Comparison of ENCODE assay signal across 10 cellular contexts in genomic region chr19:17751103-17751911, GRCh38. TPM values are rescaled to one million over a fixed set of nuclear protein-coding genes. Genes with fewer than 3 reads are reported as not detected.
DNase-seq lines count a peak whose midpoint lies in the region; ATAC-seq and TF ChIP-seq lines count a peak whose summit lies in the region.
"Had no signal": no experiment of that assay in that cellular context is flagged by ENCODE, and none has a peak within 500 bp of the region (broad histone marks: within the 10 kb centered on the region; RNA-seq: fewer than 3 reads in every experiment).

Gene FCHO1 (plus strand): TSS chr19:17751477. CDS start chr19:17755165, 3,688 bp downstream.

- H3K4me2 ChIP-seq in OCI-LY1 (ENCODE audit: low read length), result peak within 1 kb of the TSS; percentile 96

- no peaks in the 10 kb centered on the region for H3K9me2 ChIP-seq in OCI-LY1 (ENCODE audit: low read depth, low read length)

- no peaks in the 10 kb centered on the region for H3K27me3 Mint-ChIP-seq in activated T-cell treated with anti-CD3 and anti-CD28 coated beads, Interleukin-2, amount 50 U/mL, for 72 hours (ENCODE audit: low read depth)
- peaks cover 6% of the 10 kb centered on the region for H3K27me3 Mint-ChIP-seq in type B pancreatic cell

- H3K36me3 ChIP-seq in OCI-LY1 (ENCODE audit: insufficient read depth, low read length), result peaks cover 11% of the 10 kb centered on the region; the same call in 1 of the 2 replicates

- H3K4me3 Mint-ChIP-seq in activated T-cell treated with anti-CD3 and anti-CD28 coated beads, Interleukin-2, amount 50 U/mL, for 72 hours, result peak within 1 kb of the TSS; percentile 97 to 99
- H3K4me3 Mint-ChIP-seq in type B pancreatic cell, result no peak within 1 kb of the TSS

- H3K27ac Mint-ChIP-seq in activated T-cell treated with anti-CD3 and anti-CD28 coated beads, Interleukin-2, amount 50 U/mL, for 72 hours, result peak within 1 kb of the TSS; percentile 98
- no peak within 1 kb of the TSS for H3K27ac Mint-ChIP-seq in type B pancreatic cell

- peaks cover 3 to 9% of the 10 kb centered on the region in 2 donors for H3K36me3 Mint-ChIP-seq in activated T-cell treated with anti-CD3 and anti-CD28 coated beads, Interleukin-2, amount 50 U/mL, for 72 hours (ENCODE audit: insufficient read depth in 2 of 2)
- no peaks in the 10 kb centered on the region for H3K36me3 Mint-ChIP-seq in type B pancreatic cell

- DNase-seq in activated T-cell treated with anti-CD3 and anti-CD28 coated beads, Interleukin-2, amount 50 U/mL, for 72 hours, result peak; percentile 88 to 92
- peak; percentile 78 to 82 for DNase-seq in stimulated activated CD8-positive, alpha-beta memory T cell treated with anti-CD3 and anti-CD28 coated beads, Interleukin-4, amount 100 ng/mL, for 4 hours (ENCODE audit: low read depth in 2 of 2, low spot score in 1 of 2)
- DNase-seq in type B pancreatic cell (ENCODE audit: extremely low spot score, unreplicated experiment) (no peak), DMS 273 treated with DMSO at 0.1 percent for 48 hours (lab: John Stamatoyannopoulos, UW) (no peak), middle frontal gyrus (ENCODE audit: extremely low spot score, low spot score) (no peak)

- H3K9me3 Mint-ChIP-seq in activated T-cell treated with anti-CD3 and anti-CD28 coated beads, Interleukin-2, amount 50 U/mL, for 72 hours, result no peaks in the 10 kb centered on the region
- H3K9me3 Mint-ChIP-seq in type B pancreatic cell, result no peaks in the 10 kb centered on the region

- H3K27me3 ChIP-seq in OCI-LY1 (ENCODE audit: insufficient read depth, low read length) (no peaks in the 10 kb centered on the region), layer of hippocampus (ENCODE audit: control insufficient read depth, insufficient read depth, low read length) (no peaks in the 10 kb centered on the region)

- peak within 1 kb of the TSS; percentile 95 for H3K27ac ChIP-seq in OCI-LY1 (ENCODE audit: low read depth, low read length, poor library complexity, severe bottlenecking)
- H3K27ac ChIP-seq in layer of hippocampus (ENCODE audit: low read depth, low read length), result peak within 1 kb of the TSS; percentile 79

- H3K9ac ChIP-seq in OCI-LY1 (ENCODE audit: low read length), result peak within 1 kb of the TSS; percentile 82

- H3K4me1 Mint-ChIP-seq in activated T-cell treated with anti-CD3 and anti-CD28 coated beads, Interleukin-2, amount 50 U/mL, for 72 hours (ENCODE audit: low read depth), result peaks cover 74% of the 10 kb centered on the region
- peaks cover 14% of the 10 kb centered on the region for H3K4me1 Mint-ChIP-seq in type B pancreatic cell (ENCODE audit: unreplicated experiment)

- ATAC-seq in GM21381 (IDR thresholded peaks at IDR 0.05; ENCODE audit: unreplicated experiment), result peak; percentile 37
- ATAC-seq in activated T-cell treated with anti-CD3 and anti-CD28 coated beads, Interleukin-2, amount 50 U/mL, for 72 hours (replicated peaks in 1 of 2), result peak; percentile 74 to 80
- ATAC-seq: Panc1 had no signal

- peak within 1 kb of the TSS; percentile 77 for H3K4me3 ChIP-seq in OCI-LY1 (ENCODE audit: low read depth, low read length, poor library complexity, severe bottlenecking)

- H3K9me3 ChIP-seq in OCI-LY1 (ENCODE audit: low read length), result no peaks in the 10 kb centered on the region

- H3K79me2 ChIP-seq in OCI-LY1 (ENCODE audit: insufficient read depth, low read length), result 0 out of 2 replicates have a peak, but pooled peaks cover 13% of the 10 kb centered on the region

- peaks cover 86% of the 10 kb centered on the region for H3K4me1 ChIP-seq in OCI-LY1 (ENCODE audit: insufficient read depth, low read length, severe bottlenecking)

- no peaks in the 10 kb centered on the region for H4K20me1 ChIP-seq in OCI-LY1 (ENCODE audit: insufficient read depth, low read length)

- TF ChIP-seq CTCF in OCI-LY1 (IDR thresholded peaks at IDR 0.05; ENCODE audit: low read length), result no peak
- TF ChIP-seq CTCF in type B pancreatic cell (conservative IDR thresholded peaks at IDR 0.05), result no peak

- H2AFZ ChIP-seq in OCI-LY1 (ENCODE audit: low read length), result no peak within 1 kb of the TSS

- H3F3A ChIP-seq in OCI-LY1 (ENCODE audit: insufficient read depth, low read length), result no peaks in the 10 kb centered on the region; the same call in 1 of the 2 replicates

RNA-seq across cellular contexts. Expression of gene FCHO1, which starts in this region (rescaled TPM):
- 10 to 100 TPM; 70.8 to 93.9 TPM for total RNA-seq in activated T-cell treated with anti-CD3 and anti-CD28 coated beads, Interleukin-2, amount 50 U/mL, for 72 hours
- total RNA-seq in type B pancreatic cell (ENCODE audit: low replicate concordance), result 2.5 and 4.4 TPM in 2 replicates
- total RNA-seq: myocyte had no signal

Comparison
In these comparisons a context has a peak if more than half of its experiments do, and no peak if none do; other contexts are left out.
1. RNA of gene FCHO1 (total RNA-seq): 70.8 to 93.9 TPM in activated T-cell treated with anti-CD3 and anti-CD28 coated beads, Interleukin-2, amount 50 U/mL, for 72 hours; 2.5 to 4.4 TPM in type B pancreatic cell; every median in the first group is over 10 times any median in the second.
2. DNase-seq: peak in activated T-cell treated with anti-CD3 and anti-CD28 coated beads, Interleukin-2, amount 50 U/mL, for 72 hours (2 of 2) and stimulated activated CD8-positive, alpha-beta memory T cell treated with anti-CD3 and anti-CD28 coated beads, Interleukin-4, amount 100 ng/mL, for 4 hours (2 of 2); none in type B pancreatic cell (single experiment), DMS 273 treated with DMSO at 0.1 percent for 48 hours (single experiment) and middle frontal gyrus (single experiment).